In the genomic region with DNA sequence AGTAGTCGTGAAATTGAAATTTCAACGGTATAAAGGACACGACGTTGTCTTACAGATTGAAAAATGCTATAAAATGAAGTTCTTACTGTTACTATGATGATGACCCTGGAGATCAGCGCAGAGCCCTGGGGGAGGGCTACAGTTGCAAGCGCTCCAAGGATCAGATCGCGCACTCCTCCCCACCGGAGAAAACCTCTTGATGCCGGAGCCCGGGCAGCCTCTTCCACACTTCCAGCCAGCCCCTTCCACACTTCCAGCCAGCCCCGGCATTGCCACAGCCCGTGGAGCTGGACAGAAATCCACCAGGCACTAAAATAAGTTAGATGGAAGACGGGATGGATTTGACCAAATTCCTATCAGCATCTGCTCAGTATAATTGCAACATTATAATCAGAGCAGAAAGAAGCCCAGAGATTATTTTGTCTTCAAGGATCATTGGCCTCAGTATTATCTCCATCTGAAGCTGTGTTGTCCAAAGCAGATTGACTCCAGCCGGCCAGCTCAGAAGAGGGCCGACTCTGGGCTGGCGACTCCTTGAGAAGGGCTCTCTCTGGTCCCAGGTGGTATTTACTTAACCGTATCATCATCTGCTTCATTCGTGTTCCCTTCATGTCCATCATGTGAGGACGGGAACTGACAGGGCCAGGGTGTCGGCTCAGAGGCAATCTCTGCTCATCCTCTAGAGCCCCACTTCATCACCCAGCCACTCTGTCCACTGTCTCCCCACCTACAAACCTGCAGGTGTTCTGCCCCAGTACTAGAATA, we compare ENCODE assay signal across 8 cellular contexts. TPM values are rescaled to one million over a fixed set of nuclear protein-coding genes. Genes with fewer than 3 reads are reported as not detected.
DNase-seq lines count a peak whose midpoint lies in the region; TF ChIP-seq lines count a peak whose summit lies in the region.

No MANE protein-coding gene starts in this region.

- no peaks in the 10 kb centered on the region for H3K9me2 ChIP-seq in PC-9 (ENCODE audit: insufficient read depth)

- H2BK120ac ChIP-seq in trophoblast cell (ENCODE audit: insufficient read depth, low read length, poor library complexity): no peak overlapping the region

- no peak overlapping the region for H3K14ac ChIP-seq in trophoblast cell (ENCODE audit: low read length)

- no peaks in the 10 kb centered on the region for H3K9me3 Mint-ChIP-seq in CD8-positive, alpha-beta memory T cell
- no peaks in the 10 kb centered on the region for H3K9me3 Mint-ChIP-seq in endothelial cell (ENCODE audit: unreplicated experiment)

- H3K4me3 Mint-ChIP-seq in CD8-positive, alpha-beta memory T cell: peak overlapping the region; percentile 66 to 89 (median 75)
- peak overlapping the region; percentile 5 for H3K4me3 Mint-ChIP-seq in endothelial cell (ENCODE audit: unreplicated experiment)

- H3K4me3 ChIP-seq in CD8-positive, alpha-beta memory T cell (ENCODE audit: low read length): peak overlapping the region; percentile 29
- peak overlapping the region; percentile 71; the same call in 1 of the 2 replicates for H3K4me3 ChIP-seq in PC-9
- H3K4me3 ChIP-seq in trophoblast cell (ENCODE audit: low read depth, low read length): no peak overlapping the region

- H3K27me3 ChIP-seq in CD8-positive, alpha-beta memory T cell (ENCODE audit: insufficient read depth, low read length, poor library complexity, severe bottlenecking): peaks cover 13% of the 10 kb centered on the region
- H3K27me3 ChIP-seq in PC-9 (ENCODE audit: insufficient read depth, low read depth): no peaks in the 10 kb centered on the region
- peaks cover 10% of the 10 kb centered on the region for H3K27me3 ChIP-seq in trophoblast cell (ENCODE audit: insufficient read depth, low read length)

- H2AK5ac ChIP-seq in trophoblast cell (ENCODE audit: low read length): no peak overlapping the region

- no peak for DNase-seq in CD8-positive, alpha-beta memory T cell
- DNase-seq in PC-9: no peak
- no peak for DNase-seq in endothelial cell (ENCODE audit: low spot score)
- DNase-seq in trophoblast cell: no peak
- no peak for DNase-seq in HT-29 (ENCODE audit: low spot score)
- no peak for DNase-seq in central memory CD4-positive, alpha-beta T cell
- DNase-seq in mesenteric fat pad (ENCODE audit: low spot score): no peak
- DNase-seq in stimulated activated CD4-positive, alpha-beta T cell treated with anti-CD3 and anti-CD28 coated beads, Interleukin-1b, Interleukin-23, amount 100 ng/mL, for 48 hours: no peak

- no peak overlapping the region for H3K9ac ChIP-seq in trophoblast cell (ENCODE audit: low read length)

- H2BK5ac ChIP-seq in trophoblast cell (ENCODE audit: low read depth, low read length, poor library complexity): no peak overlapping the region

- WGBS in trophoblast cell (ENCODE audit: extremely low coverage, insufficient coverage, insufficient read length): no CpG with 5 or more reads among the region's 21 CpGs

- no TSS peak for BruUV-seq in PC-9 (replicated peaks; lab: Mats Ljungman, UMichigan)

- no peak overlapping the region for H2BK12ac ChIP-seq in trophoblast cell (ENCODE audit: low read length)

- H3K27me3 Mint-ChIP-seq in CD8-positive, alpha-beta memory T cell: peaks cover 26 to 60% of the 10 kb centered on the region in 2 donors
- peaks cover 14% of the 10 kb centered on the region for H3K27me3 Mint-ChIP-seq in endothelial cell (ENCODE audit: unreplicated experiment)

- no peak overlapping the region for H3K18ac ChIP-seq in trophoblast cell (ENCODE audit: low read length)

- no peaks in the 10 kb centered on the region for H3K9me3 ChIP-seq in CD8-positive, alpha-beta memory T cell (ENCODE audit: low read length)
- H3K9me3 ChIP-seq in PC-9 (ENCODE audit: insufficient read depth, low read depth) (no peaks in the 10 kb centered on the region), trophoblast cell (ENCODE audit: insufficient read depth, low read depth, low read length) (no peaks in the 10 kb centered on the region)

- POLR2A ChIA-PET in CD8-positive, alpha-beta memory T cell (lab: Charles Lee): interaction anchor here (0.7 kb wide), 1 partner anchor 161 kb away, joined by 3 read pairs; no protein-coding TSS in a partner anchor
- POLR2A ChIA-PET in PC-9 (lab: Charles Lee; ENCODE audit: unreplicated experiment): no interaction called here

- no peak overlapping the region for H4K8ac ChIP-seq in trophoblast cell (ENCODE audit: low read depth, low read length)

- H4K91ac ChIP-seq in trophoblast cell (ENCODE audit: low read depth, low read length): no peak overlapping the region

- no peak overlapping the region for H3K27ac Mint-ChIP-seq in CD8-positive, alpha-beta memory T cell
- no peak overlapping the region for H3K27ac Mint-ChIP-seq in endothelial cell (ENCODE audit: unreplicated experiment)

- H3K36me3 Mint-ChIP-seq in CD8-positive, alpha-beta memory T cell: no peaks in the 10 kb centered on the region
- no peaks in the 10 kb centered on the region for H3K36me3 Mint-ChIP-seq in endothelial cell (ENCODE audit: low read depth, unreplicated experiment)

- no peaks in the 10 kb centered on the region for H4K20me1 ChIP-seq in PC-9 (ENCODE audit: insufficient read depth)

- TF ChIP-seq CTCF in PC-9 (conservative IDR thresholded peaks at IDR 0.05): no peak
- no peak for TF ChIP-seq CTCF in endothelial cell (IDR thresholded peaks at IDR 0.05; ENCODE audit: unreplicated experiment)

- no peak overlapping the region for H3K27ac ChIP-seq in CD8-positive, alpha-beta memory T cell (ENCODE audit: low read depth, low read length)
- no peak overlapping the region for H3K27ac ChIP-seq in PC-9
- H3K27ac ChIP-seq in trophoblast cell (ENCODE audit: low read depth, low read length): no peak overlapping the region

- no peaks in the 10 kb centered on the region for H3K79me1 ChIP-seq in trophoblast cell (ENCODE audit: low read length)

- peaks cover 5% of the 10 kb centered on the region for H3K4me1 ChIP-seq in CD8-positive, alpha-beta memory T cell (ENCODE audit: insufficient read depth, low read length)
- H3K4me1 ChIP-seq in PC-9 (replicated peaks; ENCODE audit: insufficient read depth) (peaks cover 5% of the 10 kb centered on the region; the same call in 1 of the 2 replicates), trophoblast cell (ENCODE audit: control insufficient read depth in 1 of 2, insufficient read depth in 2 of 2, low read length in 2 of 2) (peaks cover 4 to 12% of the 10 kb centered on the region in 2 experiments)

- H3F3A ChIP-seq in PC-9 (ENCODE audit: insufficient read depth, low read depth): peaks cover 12% of the 10 kb centered on the region; the same call in 1 of the 2 replicates

- H3K4ac ChIP-seq in trophoblast cell (ENCODE audit: low read depth, low read length): no peak overlapping the region

- intact Hi-C loops in PC-9 (cut with micrococcal nuclease; ENCODE audit: unreplicated experiment): loop anchor here (1.0 kb wide), 1 partner anchor 51 kb away; no protein-coding TSS in a partner anchor

- CTCF ChIA-PET in CD8-positive, alpha-beta memory T cell (lab: Charles Lee): interaction anchor here (0.6 to 2.8 kb wide), 7 partner anchors 10 to 195 kb away, joined by 3 to 18 read pairs (median 4); no protein-coding TSS in a partner anchor
- CTCF ChIA-PET in PC-9 (lab: Charles Lee): interaction anchor here (0.7 kb wide), 1 partner anchor 950 kb away, joined by 3 read pairs; no protein-coding TSS in a partner anchor

- H3K23ac ChIP-seq in trophoblast cell (ENCODE audit: low read length): peak overlapping the region; percentile 78

- H3K36me3 ChIP-seq in CD8-positive, alpha-beta memory T cell (ENCODE audit: insufficient read depth, low read length): no peaks in the 10 kb centered on the region
- H3K36me3 ChIP-seq in PC-9 (ENCODE audit: low read depth) (no peaks in the 10 kb centered on the region), trophoblast cell (ENCODE audit: control insufficient read depth in 1 of 2, insufficient read depth in 2 of 2, low read length in 2 of 2) (no peaks in the 10 kb centered on the region)

- H4K12ac ChIP-seq in trophoblast cell (ENCODE audit: low read depth, low read length): no peak overlapping the region

- H2AFZ ChIP-seq in PC-9 (peak overlapping the region; percentile 69), trophoblast cell (ENCODE audit: insufficient read depth, low read length, poor library complexity) (no peak overlapping the region)

- H3K79me2 ChIP-seq in PC-9 (ENCODE audit: low read depth) (no peaks in the 10 kb centered on the region), trophoblast cell (ENCODE audit: control insufficient read depth, insufficient read depth, low read length, poor library complexity) (no peaks in the 10 kb centered on the region)

- peak overlapping the region; percentile 93 for H3K4me2 ChIP-seq in PC-9
- H3K4me2 ChIP-seq in trophoblast cell (ENCODE audit: low read length): peak overlapping the region; percentile 94

- H3K4me1 Mint-ChIP-seq in CD8-positive, alpha-beta memory T cell: peaks cover 11 to 19% (median 12%) of the 10 kb centered on the region in 3 donors
- H3K4me1 Mint-ChIP-seq in endothelial cell (ENCODE audit: unreplicated experiment): peaks cover 6% of the 10 kb centered on the region

RNA-seq across cellular contexts. Expression of gene MICAL3, which starts 0.8 kb away (rescaled TPM):
- total RNA-seq in CD8-positive, alpha-beta memory T cell: 10 to 100 TPM; 51.7 to 51.9 TPM
- 1.7 TPM for polyA plus RNA-seq in CD8-positive, alpha-beta memory T cell
- 23.8 and 27.4 TPM in 2 replicates for total RNA-seq in PC-9 (2021)
- total RNA-seq in endothelial cell (ENCODE audit: unreplicated experiment): 54.3 TPM
- polyA plus RNA-seq in trophoblast cell (2013): 18.1 and 20.6 TPM in 2 replicates
- 7.7 and 11.2 TPM in 2 replicates for total RNA-seq in HT-29 (2014; rRNA removed; shearing (Covaris generic))
- total RNA-seq in mesenteric fat pad: 65.2 TPM

RNA-seq across cellular contexts. Expression of gene PEX26, which starts 52.7 kb away (rescaled TPM):
- total RNA-seq in CD8-positive, alpha-beta memory T cell: 10 to 100 TPM; 56.7 to 59.3 TPM
- 6.0 TPM for polyA plus RNA-seq in CD8-positive, alpha-beta memory T cell
- 30.0 and 36.2 TPM in 2 replicates for total RNA-seq in PC-9 (2021)
- 49.7 TPM for total RNA-seq in endothelial cell (ENCODE audit: unreplicated experiment)
- polyA plus RNA-seq in trophoblast cell (2013): 17.5 and 17.8 TPM in 2 replicates
- total RNA-seq in HT-29 (2014; rRNA removed; shearing (Covaris generic)): 23.4 and 32.5 TPM in 2 replicates
- total RNA-seq in mesenteric fat pad: 35.9 TPM
